ENCODE assay signal across 8 cellular contexts in genomic region chr7:1028775-1029636, GRCh38. TPM values are rescaled to one million over a fixed set of nuclear protein-coding genes. Genes with fewer than 3 reads are reported as not detected.
DNase-seq lines count a peak whose midpoint lies in the region; ATAC-seq and TF ChIP-seq lines count a peak whose summit lies in the region.

No MANE protein-coding gene starts in this region.

- CTCF ChIA-PET in AG04450 (lab: Charles Lee) = no interaction called here

- ATAC-seq in GM21526 (IDR thresholded peaks at IDR 0.05; ENCODE audit: low FRiP score, unreplicated experiment) = no peak

- H3K4me3 ChIP-seq in AG04450 (ENCODE audit: low read depth, low read length) = peak overlapping the region; percentile 45
- H3K4me3 ChIP-seq in duodenal mucosa (ENCODE audit: low read depth in 1 of 2, low read length in 2 of 2) = peak overlapping the region; percentile 58 to 64
- peak overlapping the region in 2 of 3 donors; percentile 10 to 80 for H3K4me3 ChIP-seq in liver (ENCODE audit: low read depth in 1 of 3, low read length in 3 of 3)

- H3K27ac ChIP-seq in AG04450 (ENCODE audit: low read depth, low read length) (peak overlapping the region; percentile 91), duodenal mucosa (ENCODE audit: low read depth, low read length) (peak overlapping the region; percentile 80), liver (ENCODE audit: low read depth in 1 of 2, low read length in 2 of 2) (peak overlapping the region; percentile 89 to 96)

- 68% methylated on average over 18 of the region's 18 CpGs for WGBS in liver

- TF ChIP-seq CTCF in AG04450 (IDR thresholded peaks at IDR 0.05; ENCODE audit: low read depth, low read length) (no peak), liver (IDR thresholded peaks at IDR 0.05; ENCODE audit: low read depth, low read length, missing input control) (no peak)

- H3K4me1 ChIP-seq in duodenal mucosa (ENCODE audit: control insufficient read depth in 1 of 2, insufficient read depth in 2 of 2, low read length in 2 of 2) = peaks cover 7 to 16% of the 10 kb centered on the region in 2 donors
- peaks cover 0 to 9% (median 6%) of the 10 kb centered on the region in 4 donors for H3K4me1 ChIP-seq in liver (ENCODE audit: control insufficient read depth in 4 of 4, insufficient read depth in 4 of 4, low read length in 3 of 4)

- no peak for TF ChIP-seq RAD21 in liver (IDR thresholded peaks at IDR 0.05)

- H3K36me3 ChIP-seq in duodenal mucosa (ENCODE audit: control insufficient read depth in 1 of 2, insufficient read depth in 2 of 2, low read length in 2 of 2) (peaks cover 0 to 16% of the 10 kb centered on the region in 2 donors), liver (ENCODE audit: control insufficient read depth in 4 of 4, insufficient read depth in 3 of 4, low read depth in 1 of 4, low read length in 3 of 4) (peaks cover 0 to 3% (median 0%) of the 10 kb centered on the region in 4 donors)

- H3K9me3 ChIP-seq in AG04450 (ENCODE audit: control insufficient read depth, insufficient read depth, low read length) (no peaks in the 10 kb centered on the region; the same call in 1 of the 2 replicates), duodenal mucosa (ENCODE audit: control insufficient read depth in 1 of 2, low read length in 2 of 2) (no peaks in the 10 kb centered on the region), liver (ENCODE audit: control insufficient read depth in 4 of 4, low read length in 3 of 4) (no peaks in the 10 kb centered on the region)

- peak overlapping the region; percentile 48 to 69 for H3K9ac ChIP-seq in duodenal mucosa (ENCODE audit: low read depth in 1 of 2, low read length in 2 of 2)
- peak overlapping the region in 1 of 2 donors; percentile 69 for H3K9ac ChIP-seq in liver (ENCODE audit: low read depth in 1 of 2, low read length in 2 of 2)

- POLR2A ChIA-PET in AG04450 (lab: Yijun Ruan, JAX) = no interaction called here

- H3K27me3 ChIP-seq in AG04450 (ENCODE audit: control insufficient read depth, insufficient read depth, low read length) = no peaks in the 10 kb centered on the region
- H3K27me3 ChIP-seq in duodenal mucosa (ENCODE audit: control insufficient read depth in 1 of 2, insufficient read depth in 2 of 2, low read length in 2 of 2) = no peaks in the 10 kb centered on the region
- no peaks in the 10 kb centered on the region for H3K27me3 ChIP-seq in liver (ENCODE audit: control insufficient read depth in 4 of 4, insufficient read depth in 4 of 4, low read length in 3 of 4)

- DNase-seq in AG04450 (ENCODE audit: low read depth, low spot score) (peak; percentile 73), GM19240 (ENCODE audit: insufficient read length, low spot score) (peak; percentile 88), NCI-H460 (ENCODE audit: extremely low read depth, low read depth) (peak; percentile 86)
- DNase-seq in activated CD4-positive, alpha-beta T cell treated with anti-CD3 and anti-CD28 coated beads, Interleukin-2, amount 50 U/mL, for 24 hours (ENCODE audit: low read depth in 1 of 2, low spot score in 1 of 2) = peak; percentile 13 to 55
- peak; percentile 37 to 54 for DNase-seq in stimulated activated CD4-positive, alpha-beta T cell treated with anti-CD3 and anti-CD28 coated beads, Interleukin-2, amount 100 ng/mL, for 48 hours

TF ChIP-seq in liver, 16 proteins besides CTCF, POLR2A, EP300 and RAD21:
- TF ChIP-seq YY1 (IDR thresholded peaks at IDR 0.05) (peak; percentile 56), GABPA (IDR thresholded peaks at IDR 0.05 in 1 of 2, conservative IDR thresholded peaks at IDR 0.05 in 1 of 2) (no peak), JUND (IDR thresholded peaks at IDR 0.05) (peak; percentile 88 to 94)
- TF ChIP-seq, protein P1, sequence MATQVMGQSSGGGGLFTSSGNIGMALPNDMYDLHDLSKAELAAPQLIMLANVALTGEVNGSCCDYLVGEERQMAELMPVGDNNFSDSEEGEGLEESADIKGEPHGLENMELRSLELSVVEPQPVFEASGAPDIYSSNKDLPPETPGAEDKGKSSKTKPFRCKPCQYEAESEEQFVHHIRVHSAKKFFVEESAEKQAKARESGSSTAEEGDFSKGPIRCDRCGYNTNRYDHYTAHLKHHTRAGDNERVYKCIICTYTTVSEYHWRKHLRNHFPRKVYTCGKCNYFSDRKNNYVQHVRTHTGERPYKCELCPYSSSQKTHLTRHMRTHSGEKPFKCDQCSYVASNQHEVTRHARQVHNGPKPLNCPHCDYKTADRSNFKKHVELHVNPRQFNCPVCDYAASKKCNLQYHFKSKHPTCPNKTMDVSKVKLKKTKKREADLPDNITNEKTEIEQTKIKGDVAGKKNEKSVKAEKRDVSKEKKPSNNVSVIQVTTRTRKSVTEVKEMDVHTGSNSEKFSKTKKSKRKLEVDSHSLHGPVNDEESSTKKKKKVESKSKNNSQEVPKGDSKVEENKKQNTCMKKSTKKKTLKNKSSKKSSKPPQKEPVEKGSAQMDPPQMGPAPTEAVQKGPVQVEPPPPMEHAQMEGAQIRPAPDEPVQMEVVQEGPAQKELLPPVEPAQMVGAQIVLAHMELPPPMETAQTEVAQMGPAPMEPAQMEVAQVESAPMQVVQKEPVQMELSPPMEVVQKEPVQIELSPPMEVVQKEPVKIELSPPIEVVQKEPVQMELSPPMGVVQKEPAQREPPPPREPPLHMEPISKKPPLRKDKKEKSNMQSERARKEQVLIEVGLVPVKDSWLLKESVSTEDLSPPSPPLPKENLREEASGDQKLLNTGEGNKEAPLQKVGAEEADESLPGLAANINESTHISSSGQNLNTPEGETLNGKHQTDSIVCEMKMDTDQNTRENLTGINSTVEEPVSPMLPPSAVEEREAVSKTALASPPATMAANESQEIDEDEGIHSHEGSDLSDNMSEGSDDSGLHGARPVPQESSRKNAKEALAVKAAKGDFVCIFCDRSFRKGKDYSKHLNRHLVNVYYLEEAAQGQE (IDR thresholded peaks at IDR 0.05) = peak; percentile 22

RNA-seq across cellular contexts. Expression of gene GPR146, which starts 15.3 kb away (rescaled TPM):
- polyA plus RNA-seq in AG04450 (2011; rRNA removed) = 0.50 and 0.69 TPM in 2 replicates
- polyA minus RNA-seq in AG04450 (2011; rRNA and poly(A)+ RNA removed) = 0.09 TPM in 1 of 2 replicates, not detected in the other
- 0.72 and 1.2 TPM in 2 replicates for total RNA-seq in NCI-H460 (2014; rRNA removed; shearing (Covaris generic))
- polyA plus RNA-seq in NCI-H460 (2014; cell fraction: nucleus; rRNA removed) = 0.13 TPM in 1 of 2 replicates, not detected in the other
- total RNA-seq in liver = 10 to 100 TPM; 27.9 to 33.5 TPM
- 10 to 100 TPM; 15.5 to 25.4 TPM for polyA plus RNA-seq in liver

RNA-seq across cellular contexts. Expression of gene CYP2W1, which starts 46.0 kb away (rescaled TPM):
- polyA plus RNA-seq in AG04450 (2011; rRNA removed) = not detected in 2 replicates
- polyA minus RNA-seq in AG04450 (2011; rRNA and poly(A)+ RNA removed) = not detected in 2 replicates
- total RNA-seq in NCI-H460 (2014; rRNA removed; shearing (Covaris generic)) = 0.05 TPM in 1 of 2 replicates, not detected in the other
- not detected in 2 replicates for polyA plus RNA-seq in NCI-H460 (2014; cell fraction: nucleus; rRNA removed)
- total RNA-seq in liver = under 1 TPM in 1 of 2 donors, not detected in 1; 0.28 TPM
- polyA plus RNA-seq in liver = not detected

RNA-seq across cellular contexts. Expression of gene COX19, which starts 53.7 kb away (rescaled TPM):
- polyA plus RNA-seq in AG04450 (2011; rRNA removed) = 6.5 and 6.8 TPM in 2 replicates
- polyA minus RNA-seq in AG04450 (2011; rRNA and poly(A)+ RNA removed) = 3.3 and 5.3 TPM in 2 replicates
- 15.4 and 17.2 TPM in 2 replicates for total RNA-seq in NCI-H460 (2014; rRNA removed; shearing (Covaris generic))
- polyA plus RNA-seq in NCI-H460 (2014; cell fraction: nucleus; rRNA removed) = 7.6 and 8.0 TPM in 2 replicates
- 1 to 10 TPM; 5.2 to 9.8 TPM for total RNA-seq in liver
- 1 to 10 TPM; 2.2 to 4.5 TPM for polyA plus RNA-seq in liver

RNA-seq across cellular contexts. Expression of gene GPER1, which starts 58.9 kb away (rescaled TPM):
- polyA plus RNA-seq in AG04450 (2011; rRNA removed) = 1.4 and 1.8 TPM in 2 replicates
- 2.5 and 2.9 TPM in 2 replicates for polyA minus RNA-seq in AG04450 (2011; rRNA and poly(A)+ RNA removed)
- 1.9 and 2.3 TPM in 2 replicates for total RNA-seq in NCI-H460 (2014; rRNA removed; shearing (Covaris generic))
- 0.24 and 1.2 TPM in 2 replicates for polyA plus RNA-seq in NCI-H460 (2014; cell fraction: nucleus; rRNA removed)
- total RNA-seq in liver = 1 to 10 TPM; 2.9 to 6.7 TPM
- 10 to 100 TPM in 1 of 2 donors, 1 to 10 TPM in 1; 8.0 to 23.1 TPM for polyA plus RNA-seq in liver

Comparison
In these comparisons a context has a peak if more than half of its experiments do, and no peak if none do; other contexts are left out.
1. DNase-seq: peak in every context shown above with its lines; median percentile 88 in GM19240; 86 in NCI-H460; 73 in AG04450; 46 in stimulated activated CD4-positive, alpha-beta T cell treated with anti-CD3 and anti-CD28 coated beads, Interleukin-2, amount 100 ng/mL, for 48 hours; 34 in activated CD4-positive, alpha-beta T cell treated with anti-CD3 and anti-CD28 coated beads, Interleukin-2, amount 50 U/mL, for 24 hours.
2. RNA of gene GPR146, which starts 15.3 kb away (total RNA-seq): 27.9 to 33.5 TPM in liver; 0.72 to 1.2 TPM in NCI-H460; every median in the first group is over 10 times any median in the second.
3. Peak in every context shown above with its lines, with median percentiles within 50 percentile points of each other: H3K27ac ChIP-seq and H3K4me3 ChIP-seq.